Comparison of ENCODE assay signal across 29 cellular contexts in genomic region chr14:96257900-96258299, GRCh38. TPM values are rescaled to one million over a fixed set of nuclear protein-coding genes. Genes with fewer than 3 reads are reported as not detected.
DNase-seq lines count a peak whose midpoint lies in the region; ATAC-seq, FAIRE-seq and TF ChIP-seq lines count a peak whose summit lies in the region.
"Had no signal": no experiment of that assay in that cellular context is flagged by ENCODE, and none has a peak within 500 bp of the region (broad histone marks: within the 10 kb centered on the region; RNA-seq: fewer than 3 reads in every experiment).

No MANE protein-coding gene starts in this region.

- no peak overlapping the region for H2AFZ ChIP-seq in HepG2 (ENCODE audit: low read length)
- H2AFZ ChIP-seq: GM23248 had no signal

- H3K9me3 ChIP-seq in HepG2 (ENCODE audit: low read length) (no peaks in the 10 kb centered on the region), right lobe of liver (no peaks in the 10 kb centered on the region), testis (no peaks in the 10 kb centered on the region)

- CTCF ChIA-PET in HepG2 (lab: Yijun Ruan, JAX; ENCODE audit: low intra/inter-chr PET ratio, low total read pairs), result no interaction called here

- in situ Hi-C loops in HepG2 (cut with HindIII; ENCODE audit: extremely low pct_ligation_motif_present, low pct_unique_long_range_greater_than_20kb), result no loop called here

- TF ChIP-seq CTCF in HepG2 (CRISPR knock-in tag; IDR thresholded peaks at IDR 0.05) (no peak), right lobe of liver (IDR thresholded peaks at IDR 0.05) (no peak), WI38 (IDR thresholded peaks at IDR 0.05; ENCODE audit: low read depth, low read length) (no peak), foreskin fibroblast (IDR thresholded peaks at IDR 0.05; ENCODE audit: low read depth, low read length) (no peak), testis (IDR thresholded peaks at IDR 0.05) (no peak)

- DNase-seq in HepG2 (ENCODE audit: low spot score), result no peak
- DNase-seq in right lobe of liver, result no peak
- DNase-seq in foreskin fibroblast, result no peak
- DNase-seq in testis, result no peak
- DNase-seq in H54 (ENCODE audit: insufficient read length, low spot score), result no peak
- no peak for DNase-seq in SHP77 treated with DMSO at 0.1 percent for 48 hours (lab: John Stamatoyannopoulos, UW)
- DNase-seq: ACHN; C1 segment of cervical spinal cord; CD4-positive, alpha-beta memory T cell; COR-L47; DMS53; GM23248; H9; KG1; MM.1S; NCI-H1417; NCI-H1694 treated with DMSO at 0.1 percent for 48 hours; NCI-H2081; NCI-H2227 treated with DMSO at 0.1 percent for 48 hours; NCI-H510A; NCI-H69; RPMI8226; SHP77 had no signal

- no TSS peak for BruUV-seq in HepG2 (replicated peaks; lab: Mats Ljungman, UMichigan)

- POLR2A ChIA-PET in HepG2 (lab: Yijun Ruan, JAX), result no interaction called here

- H3K27ac ChIP-seq in HepG2 (ENCODE audit: extremely low read length, insufficient read depth, low read length) (no peak overlapping the region), right lobe of liver (no peak overlapping the region), testis (no peak overlapping the region)
- H3K27ac ChIP-seq: 22Rv1, GM23248 had no signal

- H3K4me3 ChIP-seq in HepG2 (replicated peaks in 1 of 3; ENCODE audit: insufficient read depth in 1 of 3, low read depth in 2 of 3, low read length in 3 of 3) (no peak overlapping the region), right lobe of liver (no peak overlapping the region), WI38 (ENCODE audit: low read depth, low read length) (peak overlapping the region; percentile 79), foreskin fibroblast (ENCODE audit: low read depth in 1 of 2, low read length in 2 of 2) (peak overlapping the region; percentile 17 to 44), testis (no peak overlapping the region)
- H3K4me3 ChIP-seq: GM12878 had no signal

- no peaks in the 10 kb centered on the region for H4K20me1 ChIP-seq in HepG2 (ENCODE audit: insufficient read depth, low read length)

- FAIRE-seq in HepG2 (lab: Jason Lieb, UNC) (no peak), H54 (lab: Jason Lieb, UNC) (no peak)
- FAIRE-seq: G401.6, GM12878 had no signal

- TF ChIP-seq RAD21 in HepG2 (CRISPR knock-in tag; IDR thresholded peaks at IDR 0.05), result no peak

- TF ChIP-seq EP300 in HepG2 (IDR thresholded peaks at IDR 0.05; ENCODE audit: low read depth in 2 of 2, low read length in 2 of 2) (no peak), HepG2 (CRISPR knock-in tag; IDR thresholded peaks at IDR 0.05; ENCODE audit: borderline replicate concordance) (no peak)

- intact Hi-C loops in HepG2 (cut with micrococcal nuclease; ENCODE audit: unreplicated experiment), result no loop called here
- intact Hi-C loops in right lobe of liver (cut with DNase I), result no loop called here
- intact Hi-C loops in testis (cut with DNase I; ENCODE audit: low total_unique reads), result no loop called here

- H3K79me2 ChIP-seq in HepG2 (ENCODE audit: insufficient read depth, low read length), result no peaks in the 10 kb centered on the region

- no peak overlapping the region for H3K9ac ChIP-seq in HepG2 (ENCODE audit: insufficient read depth, low read depth, low read length)
- H3K9ac ChIP-seq: GM23248 had no signal

- TF ChIP-seq POLR2A in HepG2 (IDR thresholded peaks at IDR 0.05; ENCODE audit: insufficient read depth in 1 of 2, low read depth in 2 of 2, low read length in 2 of 2), result no peak
- TF ChIP-seq POLR2A in right lobe of liver (IDR thresholded peaks at IDR 0.05), result no peak
- TF ChIP-seq POLR2A in testis (IDR thresholded peaks at IDR 0.05), result no peak
- TF ChIP-seq POLR2A in H54 (IDR thresholded peaks at IDR 0.05; ENCODE audit: low read depth, low read length), result no peak

- H3K27me3 ChIP-seq in HepG2 (ENCODE audit: control insufficient read depth in 1 of 2, insufficient read depth in 2 of 2, low read length in 2 of 2) (peaks cover 1 to 40% of the 10 kb centered on the region in 2 experiments; a peak in 3 of 5 replicates), right lobe of liver (no peaks in the 10 kb centered on the region), testis (no peaks in the 10 kb centered on the region)

- H3K36me3 ChIP-seq in HepG2 (replicated peaks in 1 of 2; ENCODE audit: control insufficient read depth in 1 of 2, insufficient read depth in 2 of 2, low read length in 2 of 2) (no peaks in the 10 kb centered on the region), right lobe of liver (no peaks in the 10 kb centered on the region), testis (ENCODE audit: low read depth, missing control alignments) (no peaks in the 10 kb centered on the region)

- H3K4me1 ChIP-seq in HepG2 (ENCODE audit: insufficient read depth, low read length), result no peaks in the 10 kb centered on the region
- H3K4me1 ChIP-seq in right lobe of liver, result no peaks in the 10 kb centered on the region
- no peaks in the 10 kb centered on the region for H3K4me1 ChIP-seq in testis

- ATAC-seq in HepG2 (no peak), right lobe of liver (no peak), HG02973 (IDR thresholded peaks at IDR 0.05; ENCODE audit: unreplicated experiment) (no peak)
- ATAC-seq: GM12878 had no signal

- no peak overlapping the region for H3K4me2 ChIP-seq in HepG2 (ENCODE audit: low read depth, low read length)

TF ChIP-seq in HepG2, 621 proteins besides CTCF, POLR2A, EP300 and RAD21:
- TF ChIP-seq HNRNPK (IDR thresholded peaks at IDR 0.05; ENCODE audit: low read depth, low read length, poor library complexity, severe bottlenecking) (peak; percentile 90), ZNF383 (CRISPR knock-in tag; IDR thresholded peaks at IDR 0.05; ENCODE audit: borderline replicate concordance) (no peak)

RNA-seq across cellular contexts. Expression of gene BDKRB1, which starts 1.9 kb away (rescaled TPM):
- total RNA-seq in HepG2 (2016; rRNA removed; fragmentation: Illumina TruSeq; extraction: Trizol), result not detected in 2 replicates
- not detected in 2 replicates for total RNA-seq in HepG2 (2016; cell fraction: cytosol; rRNA removed; fragmentation: Illumina TruSeq; extraction: Trizol; ENCODE audit: low read depth)
- total RNA-seq in HepG2 (2016; cell fraction: insoluble cytoplasmic fraction; rRNA removed; fragmentation: Illumina TruSeq; extraction: Trizol), result not detected in 2 replicates
- total RNA-seq in HepG2 (2016; cell fraction: membrane; rRNA removed; fragmentation: Illumina TruSeq; extraction: Trizol), result not detected in 2 replicates
- not detected in 2 replicates for total RNA-seq in HepG2 (2016; cell fraction: nucleus; rRNA removed; fragmentation: Illumina TruSeq; extraction: Trizol)
- 0.05 TPM in 1 of 2 replicates, not detected in the other for polyA plus RNA-seq in HepG2 (2011; rRNA removed)
- polyA plus RNA-seq in HepG2 (2011; cell fraction: cytosol; rRNA removed), result not detected in 2 replicates
- not detected in 2 replicates for polyA plus RNA-seq in HepG2 (2011; cell fraction: nucleus; rRNA removed)
- not detected in 2 replicates for polyA plus RNA-seq in HepG2 (2012)
- polyA plus RNA-seq in HepG2 (2016; cell fraction: cytosol; fragmentation: Illumina TruSeq; extraction: Trizol; ENCODE audit: low read depth), result not detected in 2 replicates
- polyA plus RNA-seq in HepG2 (2016; cell fraction: insoluble cytoplasmic fraction; fragmentation: Illumina TruSeq; extraction: Trizol; ENCODE audit: low read depth), result not detected in 2 replicates
- not detected in 2 replicates for polyA plus RNA-seq in HepG2 (2016; cell fraction: membrane; fragmentation: Illumina TruSeq; extraction: Trizol; ENCODE audit: low read depth)
- polyA plus RNA-seq in HepG2 (2016; cell fraction: nucleus; fragmentation: Illumina TruSeq; extraction: Trizol; ENCODE audit: insufficient read depth, low read depth), result not detected in 2 replicates
- polyA minus RNA-seq in HepG2 (2011; rRNA and poly(A)+ RNA removed; ENCODE audit: low replicate concordance), result 20.3 TPM in 1 of 2 replicates, not detected in the other
- 0.62 TPM in 1 of 2 replicates, not detected in the other for polyA minus RNA-seq in HepG2 (2011; cell fraction: cytosol; rRNA and poly(A)+ RNA removed)
- not detected in 2 replicates for polyA minus RNA-seq in HepG2 (2011; cell fraction: nucleus; rRNA and poly(A)+ RNA removed)
- total RNA-seq in right lobe of liver, result under 1 TPM in 1 of 6 experiments, not detected in 5; 0.31 TPM
- total RNA-seq in testis, result 1 to 10 TPM; 3.3 to 3.4 TPM
- polyA plus RNA-seq in testis (ENCODE audit: insufficient read depth, low read depth, low replicate concordance), result 4.9 TPM
- total RNA-seq: CD4-positive, alpha-beta memory T cell; H9; HT1080 had no signal
- polyA plus RNA-seq: CD4-positive, alpha-beta memory T cell; GM12878 had no signal

RNA-seq across cellular contexts. Expression of gene BDKRB2, which starts 53.3 kb away (rescaled TPM):
- total RNA-seq in HepG2 (2016; rRNA removed; fragmentation: Illumina TruSeq; extraction: Trizol), result not detected in 2 replicates
- total RNA-seq in HepG2 (2016; cell fraction: cytosol; rRNA removed; fragmentation: Illumina TruSeq; extraction: Trizol; ENCODE audit: low read depth), result not detected in 2 replicates
- total RNA-seq in HepG2 (2016; cell fraction: insoluble cytoplasmic fraction; rRNA removed; fragmentation: Illumina TruSeq; extraction: Trizol), result not detected in 2 replicates
- total RNA-seq in HepG2 (2016; cell fraction: membrane; rRNA removed; fragmentation: Illumina TruSeq; extraction: Trizol), result not detected in 2 replicates
- not detected in 2 replicates for total RNA-seq in HepG2 (2016; cell fraction: nucleus; rRNA removed; fragmentation: Illumina TruSeq; extraction: Trizol)
- 0.03 TPM in 2 replicates for polyA plus RNA-seq in HepG2 (2011; rRNA removed)
- polyA plus RNA-seq in HepG2 (2011; cell fraction: cytosol; rRNA removed), result 0.03 TPM in 2 replicates
- not detected in 2 replicates for polyA plus RNA-seq in HepG2 (2011; cell fraction: nucleus; rRNA removed)
- not detected in 2 replicates for polyA plus RNA-seq in HepG2 (2012)
- not detected in 2 replicates for polyA plus RNA-seq in HepG2 (2016; cell fraction: cytosol; fragmentation: Illumina TruSeq; extraction: Trizol; ENCODE audit: low read depth)
- not detected in 2 replicates for polyA plus RNA-seq in HepG2 (2016; cell fraction: insoluble cytoplasmic fraction; fragmentation: Illumina TruSeq; extraction: Trizol; ENCODE audit: low read depth)
- polyA plus RNA-seq in HepG2 (2016; cell fraction: membrane; fragmentation: Illumina TruSeq; extraction: Trizol; ENCODE audit: low read depth), result not detected in 2 replicates
- not detected in 2 replicates for polyA plus RNA-seq in HepG2 (2016; cell fraction: nucleus; fragmentation: Illumina TruSeq; extraction: Trizol; ENCODE audit: insufficient read depth, low read depth)
- 0.04 and 24.0 TPM in 2 replicates for polyA minus RNA-seq in HepG2 (2011; rRNA and poly(A)+ RNA removed; ENCODE audit: low replicate concordance)
- not detected in 2 replicates for polyA minus RNA-seq in HepG2 (2011; cell fraction: cytosol; rRNA and poly(A)+ RNA removed)
- polyA minus RNA-seq in HepG2 (2011; cell fraction: nucleus; rRNA and poly(A)+ RNA removed), result 0.12 TPM in 1 of 2 replicates, not detected in the other
- under 1 TPM; 0.07 to 0.60 (median 0.22) TPM for total RNA-seq in right lobe of liver
- under 1 TPM; 0.63 to 0.87 TPM for total RNA-seq in testis
- 2.9 TPM for polyA plus RNA-seq in testis (ENCODE audit: insufficient read depth, low read depth, low replicate concordance)
- total RNA-seq: CD4-positive, alpha-beta memory T cell; GM12878 had no signal
- polyA plus RNA-seq: CD4-positive, alpha-beta memory T cell had no signal

Comparison
In these comparisons a context has a peak if more than half of its experiments do, and no peak if none do; other contexts are left out.
1. H3K4me3 ChIP-seq: peak in WI38 (single experiment) and foreskin fibroblast (2 of 2); none in HepG2 (0 of 3), right lobe of liver (0 of 3) and testis (0 of 2).